ENCODE assay signal across 11 cellular contexts in genomic region chr15:25905140-25905539, GRCh38. TPM values are rescaled to one million over a fixed set of nuclear protein-coding genes. Genes with fewer than 3 reads are reported as not detected.
DNase-seq lines count a peak whose midpoint lies in the region; ATAC-seq and TF ChIP-seq lines count a peak whose summit lies in the region.
"Had no signal": no experiment of that assay in that cellular context is flagged by ENCODE, and none has a peak within 500 bp of the region (broad histone marks: within the 10 kb centered on the region; RNA-seq: fewer than 3 reads in every experiment).

No MANE protein-coding gene starts in this region.

- no peaks in the 10 kb centered on the region for H3K9me3 Mint-ChIP-seq in chondrocyte (ENCODE audit: low read depth)

- H3K36me3 ChIP-seq in IMR-90 (ENCODE audit: control insufficient read depth, insufficient read depth, low read length) (no peaks in the 10 kb centered on the region), psoas muscle (ENCODE audit: insufficient read depth in 1 of 2, low read depth in 1 of 2) (no peaks in the 10 kb centered on the region), mesendoderm (ENCODE audit: control insufficient read depth, insufficient read depth, low read length) (no peaks in the 10 kb centered on the region)

- H4K20me1 ChIP-seq in IMR-90 (ENCODE audit: insufficient read depth, low read length), result no peaks in the 10 kb centered on the region

- peak overlapping the region; percentile 66 for H2BK20ac ChIP-seq in IMR-90 (ENCODE audit: low read depth, low read length)

- BruUV-seq in IMR-90 (replicated peaks; lab: Mats Ljungman, UMichigan), result no TSS peak

- no peaks in the 10 kb centered on the region for H3K36me3 Mint-ChIP-seq in chondrocyte (ENCODE audit: low read depth)

- H3K27ac Mint-ChIP-seq in chondrocyte (ENCODE audit: unreplicated experiment), result peak overlapping the region; percentile 93

- POLR2A ChIA-PET in IMR-90 (lab: Charles Lee; ENCODE audit: unreplicated experiment), result no interaction called here

- H3K56ac ChIP-seq in IMR-90 (ENCODE audit: extremely low read depth, insufficient read depth, low read length), result no peak overlapping the region; the same call in 1 of the 2 replicates
- no peak overlapping the region for H3K56ac ChIP-seq in mesendoderm (ENCODE audit: low read length)

- H2AK9ac ChIP-seq in IMR-90 (replicated peaks; ENCODE audit: low read depth, low read length, poor library complexity), result peak overlapping the region; percentile 91

- H3K27me3 ChIP-seq in IMR-90 (ENCODE audit: control insufficient read depth, insufficient read depth, low read length) (no peaks in the 10 kb centered on the region), psoas muscle (ENCODE audit: insufficient read depth in 3 of 3, low read length in 2 of 3) (no peaks in the 10 kb centered on the region), mesendoderm (ENCODE audit: insufficient read depth, low read length, poor library complexity) (no peaks in the 10 kb centered on the region)

- H3K4me2 ChIP-seq in IMR-90 (ENCODE audit: low read depth, low read length), result no peak overlapping the region
- no peak overlapping the region for H3K4me2 ChIP-seq in mesendoderm (ENCODE audit: low read length)

- 33% methylated on average over 1 of the region's 2 CpGs; no CpG with 5 or more reads in 1 of the 2 experiments for WGBS in IMR-90 (ENCODE audit: extremely low coverage in 2 of 2, insufficient read length in 1 of 2), 2 experiments
- WGBS in psoas muscle, 3 donors, result 62 to 68% (median 62%) methylated on average over 2 of the region's 2 CpGs
- no CpG with 5 or more reads among the region's 2 CpGs for WGBS in mesendoderm (ENCODE audit: extremely low coverage, insufficient coverage, low lambda C conversion rate)

- no peak overlapping the region for H3K4me3 Mint-ChIP-seq in chondrocyte (ENCODE audit: unreplicated experiment)

- in situ Hi-C loops in IMR-90 (cut with MboI; ENCODE audit: low sequenced_read_pairs), result no loop called here

- intact Hi-C loops in IMR-90 (cut with micrococcal nuclease) (no loop called here), psoas muscle (cut with DNase I) (no loop called here)

- H4K8ac ChIP-seq in IMR-90 (ENCODE audit: low read depth in 2 of 2, low read length in 2 of 2), result peak overlapping the region; percentile 38 to 88; a peak in 3 of 4 replicates
- no peak overlapping the region for H4K8ac ChIP-seq in mesendoderm (ENCODE audit: low read depth, low read length)

- H3K27ac ChIP-seq in IMR-90 (ENCODE audit: insufficient read depth, low read length) (no peak overlapping the region), psoas muscle (no peak overlapping the region), mesendoderm (ENCODE audit: low read depth, low read length) (no peak overlapping the region)

- TF ChIP-seq POLR2A in IMR-90 (IDR thresholded peaks at IDR 0.05; ENCODE audit: low read depth, low read length), result no peak

- no peaks in the 10 kb centered on the region for H3K9me3 ChIP-seq in IMR-90 (ENCODE audit: control insufficient read depth, insufficient read depth, low read length)
- no peaks in the 10 kb centered on the region for H3K9me3 ChIP-seq in psoas muscle

- H2BK120ac ChIP-seq in IMR-90 (ENCODE audit: low read depth, low read length) (peak overlapping the region; percentile 92), mesendoderm (ENCODE audit: low read depth, low read length) (no peak overlapping the region)

- peak overlapping the region; percentile 38; the same call in 1 of the 2 replicates for H4K5ac ChIP-seq in IMR-90 (ENCODE audit: low read depth, low read length)
- H4K5ac ChIP-seq in mesendoderm (ENCODE audit: low read length), result no peak overlapping the region

- H3K23ac ChIP-seq in IMR-90 (ENCODE audit: low read depth, low read length) (peak overlapping the region; percentile 65), mesendoderm (ENCODE audit: low read length) (no peak overlapping the region)

- H2AK5ac ChIP-seq in IMR-90 (ENCODE audit: low read depth, low read length) (peak overlapping the region; percentile 17; the same call in 1 of the 2 replicates), mesendoderm (ENCODE audit: low read length) (no peak overlapping the region)

- no peaks in the 10 kb centered on the region for H3K79me1 ChIP-seq in IMR-90 (ENCODE audit: low read depth in 1 of 2, low read length in 2 of 2)
- no peaks in the 10 kb centered on the region for H3K79me1 ChIP-seq in mesendoderm (ENCODE audit: low read length)

- H3K4me3 ChIP-seq in AG09309 (ENCODE audit: control insufficient read depth, low read depth, low read length), result no peak overlapping the region
- H3K4me3 ChIP-seq in IMR-90 (ENCODE audit: insufficient read depth, low read depth, low read length), result no peak overlapping the region
- no peak overlapping the region for H3K4me3 ChIP-seq in psoas muscle
- H3K4me3 ChIP-seq in mesendoderm (ENCODE audit: low read length), result no peak overlapping the region

- dilution Hi-C loops in IMR-90 (cut with HindIII; ENCODE audit: low sequenced_read_pairs, unreplicated experiment), result no loop called here

- no peaks in the 10 kb centered on the region for H3K79me2 ChIP-seq in mesendoderm (ENCODE audit: control insufficient read depth, insufficient read depth, low read length)

- DNase-seq in AG09309 (ENCODE audit: low read depth), result peak; percentile 84
- peak; percentile 88 for DNase-seq in IMR-90
- DNase-seq in chondrocyte (ENCODE audit: low spot score), result no peak
- peak; percentile 50 to 63 for DNase-seq in psoas muscle
- DNase-seq in DMS 273 treated with DMSO at 0.1 percent for 48 hours (lab: John Stamatoyannopoulos, UW), result no peak
- DNase-seq in foreskin melanocyte, result no peak
- no peak for DNase-seq in mesendoderm
- DNase-seq in RPMI8226, result no peak
- DNase-seq: activated CD8-positive, alpha-beta memory T cell treated with anti-CD3 and anti-CD28 coated beads, Interleukin-2, amount 50 U/mL, for 4 hours had no signal

- H3K9me1 ChIP-seq in IMR-90 (ENCODE audit: insufficient read depth, low read length), result peaks cover 11% of the 10 kb centered on the region

- peak overlapping the region; percentile 95 for H4K91ac ChIP-seq in IMR-90 (ENCODE audit: insufficient read depth, low read depth, low read length)

- peak overlapping the region; percentile 16; the same call in 1 of the 2 replicates for H3K18ac ChIP-seq in IMR-90 (ENCODE audit: low read depth, low read length)
- H3K18ac ChIP-seq in mesendoderm (ENCODE audit: low read length), result no peak overlapping the region

- TF ChIP-seq RAD21 in IMR-90 (IDR thresholded peaks at IDR 0.05; ENCODE audit: low read length), result no peak

- peak overlapping the region; percentile 91 for H2AFZ ChIP-seq in IMR-90 (replicated peaks; ENCODE audit: low read length, poor library complexity)

- peak overlapping the region; percentile 61 for H2BK5ac ChIP-seq in IMR-90 (ENCODE audit: low read depth, low read length, poor library complexity, severe bottlenecking)
- no peak overlapping the region for H2BK5ac ChIP-seq in mesendoderm (ENCODE audit: low read length)

- CTCF ChIA-PET in IMR-90 (lab: Yijun Ruan, JAX), result no interaction called here

- TF ChIP-seq CTCF in AG09309 (IDR thresholded peaks at IDR 0.05; ENCODE audit: control insufficient read depth, insufficient read depth, low read depth, low read length, missing control alignments) (no peak), IMR-90 (conservative IDR thresholded peaks at IDR 0.05; ENCODE audit: low read depth, low read length) (no peak), chondrocyte (IDR thresholded peaks at IDR 0.05) (no peak), psoas muscle (IDR thresholded peaks at IDR 0.05) (no peak)

- H3K4ac ChIP-seq in IMR-90 (ENCODE audit: low read depth, low read length) (peak overlapping the region; percentile 86), mesendoderm (ENCODE audit: low read depth, low read length) (no peak overlapping the region)

- H3K27me3 Mint-ChIP-seq in chondrocyte (ENCODE audit: low read depth), result no peaks in the 10 kb centered on the region

- H3K4me1 Mint-ChIP-seq in chondrocyte (ENCODE audit: low read depth), result peaks cover 64% of the 10 kb centered on the region

- H3K9ac ChIP-seq in IMR-90 (ENCODE audit: low read depth, low read length) (no peak overlapping the region), mesendoderm (ENCODE audit: low read length) (no peak overlapping the region)

- peak overlapping the region; percentile 84 for H3K14ac ChIP-seq in IMR-90 (replicated peaks; ENCODE audit: low read depth, low read length)

- ATAC-seq in IMR-90 (ENCODE audit: low read depth) (peak; percentile 81), psoas muscle (peak in 1 of 4 donors; percentile 29)

- H2BK15ac ChIP-seq in IMR-90 (ENCODE audit: low read depth, low read length), result peak overlapping the region; percentile 79; the same call in 2 of the 3 replicates
- H2BK15ac ChIP-seq in mesendoderm (replicated peaks; ENCODE audit: low read depth), result no peak overlapping the region

- peaks cover 16% of the 10 kb centered on the region for H3K4me1 ChIP-seq in IMR-90 (ENCODE audit: control insufficient read depth, insufficient read depth, low read length)
- peaks cover 16% of the 10 kb centered on the region for H3K4me1 ChIP-seq in psoas muscle
- H3K4me1 ChIP-seq in mesendoderm (ENCODE audit: control insufficient read depth, low read depth, low read length), result no peaks in the 10 kb centered on the region

TF ChIP-seq in IMR-90, 13 proteins besides CTCF, POLR2A, EP300 and RAD21 (continues in another document):
- TF ChIP-seq BHLHE40 (IDR thresholded peaks at IDR 0.05; ENCODE audit: low read depth, low read length) (peak; percentile 54), ELK1 (IDR thresholded peaks at IDR 0.05; ENCODE audit: borderline replicate concordance, low read depth, low read length) (no peak), SMC3 (IDR thresholded peaks at IDR 0.05; ENCODE audit: low read depth, low read length) (no peak), RFX5 (IDR thresholded peaks at IDR 0.05; ENCODE audit: low read depth, low read length) (no peak), NFE2L2 (IDR thresholded peaks at IDR 0.05; ENCODE audit: low read depth, low read length) (no peak), MAFK (IDR thresholded peaks at IDR 0.05; ENCODE audit: low read depth, low read length) (no peak)

RNA-seq across cellular contexts. Expression of gene ATP10A, which starts 42.0 kb away (rescaled TPM):
- total RNA-seq in IMR-90 (2012; rRNA removed) (12.8 and 13.8 TPM in 2 replicates), chondrocyte (160 to 190 TPM (median 163 TPM) in 3 replicates), psoas muscle (under 1 TPM; 0.27 to 0.59 (median 0.44) TPM)
- polyA plus RNA-seq in IMR-90 (2012; rRNA removed) (16.0 and 16.9 TPM in 2 replicates), psoas muscle (under 1 TPM; 0.08 to 0.60 (median 0.14) TPM)
- polyA plus RNA-seq in IMR-90 (2012; cell fraction: cytosol; rRNA removed), result 8.3 and 9.4 TPM in 2 replicates
- 23.5 and 28.3 TPM in 2 replicates for polyA plus RNA-seq in IMR-90 (2012; cell fraction: nucleus; rRNA removed; ENCODE audit: low replicate concordance)
- polyA plus RNA-seq in mesendoderm (2013, experiment 1 of 2), result 0.37 TPM
- 0.50 TPM for polyA plus RNA-seq in mesendoderm (2013, experiment 2 of 2)
- total RNA-seq: endothelial cell of umbilical vein, M059J had no signal
- polyA plus RNA-seq: endothelial cell of umbilical vein had no signal

Comparison
In these comparisons a context has a peak if more than half of its experiments do, and no peak if none do; other contexts are left out.
1. DNase-seq: peak in AG09309 (single experiment), IMR-90 (single experiment) and psoas muscle (2 of 2); none in chondrocyte (single experiment), DMS 273 treated with DMSO at 0.1 percent for 48 hours (single experiment), foreskin melanocyte (single experiment), mesendoderm (single experiment) and RPMI8226 (single experiment).
2. RNA of gene ATP10A, which starts 42.0 kb away (total RNA-seq): 160 to 190 TPM in chondrocyte; 12.8 to 13.8 TPM in IMR-90 and 0.27 to 0.59 TPM in psoas muscle; every median in the first group is over 10 times any median in the second.